In genomic region chr3:55158345-55158744, GRCh38 we compare ENCODE assay signal across 1 cellular context.
TF ChIP-seq lines count a peak whose summit lies in the region.

No MANE protein-coding gene starts in this region.

TF ChIP-seq in IMR-90, 13 proteins besides CTCF, POLR2A, EP300 and RAD21 (continued from another document):
- no peak for TF ChIP-seq MAZ (IDR thresholded peaks at IDR 0.05; ENCODE audit: borderline replicate concordance, low read depth, low read length)
- no peak for TF ChIP-seq CHD1 (IDR thresholded peaks at IDR 0.05; ENCODE audit: low read depth, low read length)
- TF ChIP-seq, protein P1, sequence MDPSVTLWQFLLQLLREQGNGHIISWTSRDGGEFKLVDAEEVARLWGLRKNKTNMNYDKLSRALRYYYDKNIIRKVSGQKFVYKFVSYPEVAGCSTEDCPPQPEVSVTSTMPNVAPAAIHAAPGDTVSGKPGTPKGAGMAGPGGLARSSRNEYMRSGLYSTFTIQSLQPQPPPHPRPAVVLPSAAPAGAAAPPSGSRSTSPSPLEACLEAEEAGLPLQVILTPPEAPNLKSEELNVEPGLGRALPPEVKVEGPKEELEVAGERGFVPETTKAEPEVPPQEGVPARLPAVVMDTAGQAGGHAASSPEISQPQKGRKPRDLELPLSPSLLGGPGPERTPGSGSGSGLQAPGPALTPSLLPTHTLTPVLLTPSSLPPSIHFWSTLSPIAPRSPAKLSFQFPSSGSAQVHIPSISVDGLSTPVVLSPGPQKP (IDR thresholded peaks at IDR 0.05; ENCODE audit: borderline replicate concordance, low read depth, low read length) = no peak
